In the genomic region with DNA sequence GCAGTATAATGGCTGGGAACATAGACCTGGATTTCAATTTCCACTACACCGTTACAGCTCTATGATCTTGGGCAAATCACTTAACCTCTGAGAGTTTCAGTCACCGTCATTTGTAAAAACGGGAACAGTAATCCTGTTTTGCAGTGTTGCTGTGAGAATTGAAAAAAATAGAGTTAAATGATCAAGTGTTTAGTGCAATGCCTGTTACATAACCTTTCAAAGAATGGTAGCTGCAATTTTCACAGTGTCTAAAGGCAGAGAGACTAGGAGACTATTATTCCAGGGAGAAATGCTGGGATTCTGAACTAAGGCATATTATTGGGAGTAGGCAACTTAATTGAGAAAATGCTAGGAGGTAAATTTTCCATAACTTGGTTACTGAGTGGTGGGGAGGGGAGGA, we compare ENCODE assay signal across 12 cellular contexts. TPM values are rescaled to one million over a fixed set of nuclear protein-coding genes. Genes with fewer than 3 reads are reported as not detected.
DNase-seq lines count a peak whose midpoint lies in the region; ATAC-seq and TF ChIP-seq lines count a peak whose summit lies in the region.
"Had no signal": no experiment of that assay in that cellular context is flagged by ENCODE, and none has a peak within 500 bp of the region (broad histone marks: within the 10 kb centered on the region; RNA-seq: fewer than 3 reads in every experiment).

No MANE protein-coding gene starts in this region.

- H3K27me3 Mint-ChIP-seq in activated naive CD4-positive, alpha-beta T cell treated with anti-CD3 and anti-CD28 coated beads, Interleukin-2, amount 50 U/mL, for 24 hours = no peaks in the 10 kb centered on the region
- H3K27me3 Mint-ChIP-seq in stimulated activated naive CD8-positive, alpha-beta T cell treated with anti-CD3 and anti-CD28 coated beads, Interleukin-15, amount 100 ng/mL, for 72 hours = no peaks in the 10 kb centered on the region
- H3K27me3 Mint-ChIP-seq in H9 (ENCODE audit: low read depth) = no peaks in the 10 kb centered on the region

- POLR2A ChIA-PET in Panc1 (lab: Charles Lee) = no interaction called here

- H2BK15ac ChIP-seq in H9 (ENCODE audit: low read depth, low read length) = no peak overlapping the region

- H3T11ph ChIP-seq in H9 (ENCODE audit: low read length) = no peak overlapping the region

- H4K5ac ChIP-seq in H9 (ENCODE audit: insufficient read length, low read depth, low read length) = no peak overlapping the region

- peaks cover 64% of the 10 kb centered on the region for H3K4me1 ChIP-seq in Panc1 (ENCODE audit: control insufficient read depth, insufficient read depth, low read length)
- H3K4me1 ChIP-seq in H9 (ENCODE audit: insufficient read depth, low read length) = no peaks in the 10 kb centered on the region; the same call in 1 of the 2 replicates
- H3K4me1 ChIP-seq: uterus had no signal

- intact Hi-C loops in Panc1 (cut with micrococcal nuclease; ENCODE audit: unreplicated experiment) = loop anchor here (10.0 kb wide), 1 partner anchor 150 kb away; no protein-coding TSS in a partner anchor

- no peak overlapping the region for H4K91ac ChIP-seq in H9 (ENCODE audit: insufficient read length, low read depth, low read length)

- H3K4me3 ChIP-seq in Panc1 (ENCODE audit: low read depth in 2 of 2, low read length in 2 of 2) (peak overlapping the region; percentile 97 to 98), fibroblast of the aortic adventitia (ENCODE audit: low read depth, low read length) (peak overlapping the region; percentile 32)
- H3K4me3 ChIP-seq: uterus had no signal

- no peak overlapping the region for H3K4ac ChIP-seq in H9 (ENCODE audit: low read depth, low read length)

- H3K27ac ChIP-seq in Panc1 (ENCODE audit: low read length) (peak overlapping the region; percentile 96), H9 (ENCODE audit: insufficient read length, low read depth, low read length) (no peak overlapping the region)
- H3K27ac ChIP-seq: RWPE1, uterus had no signal

- H3K9me3 ChIP-seq in Panc1 (ENCODE audit: control insufficient read depth, insufficient read depth, low read depth, low read length) (no peaks in the 10 kb centered on the region), H9 (ENCODE audit: control insufficient read depth, low read depth, low read length) (no peaks in the 10 kb centered on the region)
- H3K9me3 ChIP-seq: uterus had no signal

- no peak overlapping the region for H3K27ac Mint-ChIP-seq in activated naive CD4-positive, alpha-beta T cell treated with anti-CD3 and anti-CD28 coated beads, Interleukin-2, amount 50 U/mL, for 24 hours
- H3K27ac Mint-ChIP-seq in stimulated activated naive CD8-positive, alpha-beta T cell treated with anti-CD3 and anti-CD28 coated beads, Interleukin-15, amount 100 ng/mL, for 72 hours = no peak overlapping the region
- H3K27ac Mint-ChIP-seq in H9 = 0 out of 7 replicates have a peak overlapping the region, but pooled peaks of 1 of the 3 experiments have one; percentile 22

- H3K14ac ChIP-seq in H9 (ENCODE audit: insufficient read depth, low read length) = no peak overlapping the region

- peaks cover 11% of the 10 kb centered on the region for H3K23me2 ChIP-seq in H9 (ENCODE audit: insufficient read length, low read depth, low read length, poor library complexity, severe bottlenecking)

- no peak overlapping the region for H3K18ac ChIP-seq in H9 (ENCODE audit: insufficient read length, low read depth, low read length)

- BruUV-seq in Panc1 (replicated peaks; lab: Mats Ljungman, UMichigan) = no TSS peak

- H2AK5ac ChIP-seq in H9 (ENCODE audit: insufficient read length, low read length) = no peak overlapping the region

- H2AFZ ChIP-seq in H9 (ENCODE audit: low read length) = no peak overlapping the region

- DNase-seq in activated naive CD4-positive, alpha-beta T cell (lab: John Stamatoyannopoulos, UW) = no peak
- no peak for DNase-seq in Panc1 (ENCODE audit: low read depth, low spot score)
- no peak for DNase-seq in fibroblast of the aortic adventitia (ENCODE audit: low read depth)
- no peak for DNase-seq in stimulated activated naive CD8-positive, alpha-beta T cell treated with anti-CD3 and anti-CD28 coated beads, Interleukin-15, amount 100 ng/mL, for 72 hours
- no peak for DNase-seq in NCI-H748 treated with DMSO at 0.1 percent for 48 hours (lab: John Stamatoyannopoulos, UW)
- DNase-seq in H9 = no peak
- DNase-seq: activated CD4-positive, alpha-beta T cell treated with anti-CD3 and anti-CD28 coated beads, Interleukin-2, amount 50 U/mL, for 1 hour; NCI-H2171; uterus had no signal

- no peak overlapping the region for H4K8ac ChIP-seq in H9 (replicated peaks; ENCODE audit: insufficient read length, low read depth, low read length)

- no peaks in the 10 kb centered on the region; the same call in none of the 2 replicates for H3K36me3 ChIP-seq in Panc1 (ENCODE audit: control insufficient read depth, insufficient read depth, low read length)
- H3K36me3 ChIP-seq: uterus had no signal

- CTCF ChIA-PET in Panc1 (lab: Charles Lee) = no interaction called here

- H3K79me2 ChIP-seq in H9 (ENCODE audit: insufficient read depth, low read length) = peaks cover 14% of the 10 kb centered on the region; the same call in 1 of the 2 replicates

- H3K9ac ChIP-seq in H9 (ENCODE audit: extremely low read depth, insufficient read length, low read length) = no peak overlapping the region

- no peaks in the 10 kb centered on the region for H3K27me3 ChIP-seq in Panc1 (ENCODE audit: control insufficient read depth, insufficient read depth, low read length)
- H3K27me3 ChIP-seq in H9 (ENCODE audit: insufficient read depth, low read length) = no peaks in the 10 kb centered on the region
- H3K27me3 ChIP-seq: uterus had no signal

- ATAC-seq in Panc1 (no peak), HG02763 (IDR thresholded peaks at IDR 0.05; ENCODE audit: unreplicated experiment) (no peak)
- ATAC-seq in stimulated activated naive CD8-positive, alpha-beta T cell treated with anti-CD3 and anti-CD28 coated beads, Interleukin-15, amount 100 ng/mL, for 72 hours = no peak

- H2BK12ac ChIP-seq in H9 (ENCODE audit: insufficient read length, low read depth, low read length) = no peak overlapping the region

- TF ChIP-seq CTCF in Panc1 (IDR thresholded peaks at IDR 0.05) (no peak), fibroblast of the aortic adventitia (IDR thresholded peaks at IDR 0.05; ENCODE audit: insufficient read depth, low read length) (no peak), H9 (conservative IDR thresholded peaks at IDR 0.05) (no peak)

- H3K4me1 Mint-ChIP-seq in activated naive CD4-positive, alpha-beta T cell treated with anti-CD3 and anti-CD28 coated beads, Interleukin-2, amount 50 U/mL, for 24 hours = peaks cover 72% of the 10 kb centered on the region
- H3K4me1 Mint-ChIP-seq in stimulated activated naive CD8-positive, alpha-beta T cell treated with anti-CD3 and anti-CD28 coated beads, Interleukin-15, amount 100 ng/mL, for 72 hours = peaks cover 75% of the 10 kb centered on the region
- H3K4me1 Mint-ChIP-seq in H9 = peaks cover 31 to 44% of the 10 kb centered on the region in 2 experiments

- no peak overlapping the region for H3K56ac ChIP-seq in H9 (ENCODE audit: insufficient read length, low read depth, low read length)

- no peak overlapping the region for H2BK20ac ChIP-seq in H9 (ENCODE audit: low read depth, low read length, poor library complexity, severe bottlenecking)

- no peak overlapping the region for H3K4me2 ChIP-seq in H9 (ENCODE audit: insufficient read depth, insufficient read length, low read length)

- no CpG with 5 or more reads among the region's 3 CpGs for WGBS in H9 (ENCODE audit: extremely low coverage, insufficient read length, low lambda C conversion rate)

- peaks cover 3% of the 10 kb centered on the region for H3K79me1 ChIP-seq in H9 (ENCODE audit: insufficient read depth, low read depth, low read length, poor library complexity, severe bottlenecking)

- no peaks in the 10 kb centered on the region for H4K20me1 ChIP-seq in H9 (ENCODE audit: control insufficient read depth, insufficient read depth, insufficient read length)

- in situ Hi-C loops in Panc1 (cut with HindIII; ENCODE audit: low pct_unique_long_range_greater_than_20kb, low sequenced_read_pairs) = no loop called here

- peaks cover 8% of the 10 kb centered on the region for H3K36me3 Mint-ChIP-seq in activated naive CD4-positive, alpha-beta T cell treated with anti-CD3 and anti-CD28 coated beads, Interleukin-2, amount 50 U/mL, for 24 hours
- H3K36me3 Mint-ChIP-seq in H9 (ENCODE audit: insufficient read depth in 1 of 3, low read depth in 3 of 3) = peaks cover 0 to 4% (median 0%) of the 10 kb centered on the region in 3 experiments; a peak in 3 of 7 replicates

- no peak overlapping the region for H2BK120ac ChIP-seq in H9 (ENCODE audit: low read depth, low read length, poor library complexity, severe bottlenecking)

- H3K4me3 Mint-ChIP-seq in activated naive CD4-positive, alpha-beta T cell treated with anti-CD3 and anti-CD28 coated beads, Interleukin-2, amount 50 U/mL, for 24 hours = peak overlapping the region; percentile 97
- H3K4me3 Mint-ChIP-seq in stimulated activated naive CD8-positive, alpha-beta T cell treated with anti-CD3 and anti-CD28 coated beads, Interleukin-15, amount 100 ng/mL, for 72 hours = peak overlapping the region; percentile 10 to 96
- H3K4me3 Mint-ChIP-seq in H9 = peak overlapping the region in 1 of 2 experiments; percentile 2; a peak in 2 of 5 replicates

- H3K23ac ChIP-seq in H9 (ENCODE audit: insufficient read length, low read depth, low read length) = no peak overlapping the region

- no peak overlapping the region for H2BK5ac ChIP-seq in H9 (ENCODE audit: insufficient read length, low read length)

- H3K9me3 Mint-ChIP-seq in activated naive CD4-positive, alpha-beta T cell treated with anti-CD3 and anti-CD28 coated beads, Interleukin-2, amount 50 U/mL, for 24 hours = no peaks in the 10 kb centered on the region
- no peaks in the 10 kb centered on the region for H3K9me3 Mint-ChIP-seq in stimulated activated naive CD8-positive, alpha-beta T cell treated with anti-CD3 and anti-CD28 coated beads, Interleukin-15, amount 100 ng/mL, for 72 hours
- H3K9me3 Mint-ChIP-seq in H9 = no peaks in the 10 kb centered on the region

RNA-seq across cellular contexts. Expression of a gene that starts 2.0 kb away (rescaled TPM):
- total RNA-seq in Panc1 (2021; ENCODE audit: unreplicated experiment) = 68.7 TPM
- polyA plus RNA-seq in Panc1 (2012; ENCODE audit: insufficient read length) = 35.7 TPM
- total RNA-seq in fibroblast of the aortic adventitia (ENCODE audit: low replicate concordance) = 33.1 and 46.8 TPM in 2 replicates
- 60.1 and 60.9 TPM in 2 replicates for total RNA-seq in H9 (2021)
